ENCODE assay signal across 13 cellular contexts in the genomic region with DNA sequence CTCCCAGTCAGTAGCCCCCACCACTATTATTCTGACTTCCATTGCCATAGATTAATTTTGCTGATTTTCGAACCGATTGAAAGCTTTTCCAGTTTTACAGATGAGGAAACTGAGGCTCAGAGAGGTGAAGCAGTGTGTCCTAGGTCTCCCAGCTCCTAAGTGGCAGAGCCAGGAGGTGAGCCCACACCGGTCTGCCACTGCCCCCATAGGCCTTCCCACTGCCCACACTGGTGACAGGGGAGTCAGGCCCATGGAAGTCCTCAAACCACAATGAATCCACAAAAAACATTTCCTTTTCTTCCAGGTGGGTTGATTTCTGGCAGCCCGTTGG. TPM values are rescaled to one million over a fixed set of nuclear protein-coding genes. Genes with fewer than 3 reads are reported as not detected.
DNase-seq lines count a peak whose midpoint lies in the region; ATAC-seq, FAIRE-seq and TF ChIP-seq lines count a peak whose summit lies in the region.
"Had no signal": no experiment of that assay in that cellular context is flagged by ENCODE, and none has a peak within 500 bp of the region (broad histone marks: within the 10 kb centered on the region; RNA-seq: fewer than 3 reads in every experiment).

No MANE protein-coding gene starts in this region.

- H2AK5ac ChIP-seq in trophoblast cell (ENCODE audit: low read length), result peak overlapping the region; percentile 95

- H3K4ac ChIP-seq in trophoblast cell (ENCODE audit: low read depth, low read length), result peak overlapping the region; percentile 18

- no peak overlapping the region for H4K12ac ChIP-seq in trophoblast cell (ENCODE audit: low read depth, low read length)

- H3K4me1 Mint-ChIP-seq in natural killer cell treated with Interleukin-12 subunit alpha and Interleukin-12 subunit beta and Interleukin-15 and Interleukin-18, amount 100 ng/mL, for 72 hours (ENCODE audit: low read depth in 2 of 2), result peaks cover 0 to 9% of the 10 kb centered on the region in 2 donors

- POLR2A ChIA-PET in HepG2 (lab: Yijun Ruan, JAX), result interaction anchor here (1.5 to 8.6 kb wide), 3 partner anchors 45 to 189 kb away, joined by 7 to 31 read pairs (median 18); partner anchors contain the start of gene DUSP1

- H3K4me3 Mint-ChIP-seq in natural killer cell treated with Interleukin-12 subunit alpha and Interleukin-12 subunit beta and Interleukin-15 and Interleukin-18, amount 100 ng/mL, for 72 hours, result no peak overlapping the region
- H3K4me3 Mint-ChIP-seq: H9 had no signal

- no peak overlapping the region for H3K23ac ChIP-seq in trophoblast cell (ENCODE audit: low read length)

- WGBS in liver, result 46% methylated on average over 4 of the region's 4 CpGs
- 96% methylated on average over 3 of the region's 4 CpGs for WGBS in HepG2 (ENCODE audit: low lambda C conversion rate)
- no CpG with 5 or more reads among the region's 4 CpGs for WGBS in trophoblast cell (ENCODE audit: extremely low coverage, insufficient coverage, insufficient read length)

- TF ChIP-seq RAD21 in liver (IDR thresholded peaks at IDR 0.05) (no peak), HepG2 (CRISPR knock-in tag; IDR thresholded peaks at IDR 0.05) (no peak)

- TF ChIP-seq POLR2A in HepG2 (IDR thresholded peaks at IDR 0.05; ENCODE audit: insufficient read depth in 1 of 2, low read depth in 2 of 2, low read length in 2 of 2), result no peak

- FAIRE-seq in HepG2 (lab: Jason Lieb, UNC), result no peak

- H3K36me3 ChIP-seq in liver (ENCODE audit: control insufficient read depth in 4 of 4, insufficient read depth in 3 of 4, low read depth in 1 of 4, low read length in 3 of 4) (no peaks in the 10 kb centered on the region), HepG2 (replicated peaks in 1 of 2; ENCODE audit: control insufficient read depth in 1 of 2, insufficient read depth in 2 of 2, low read length in 2 of 2) (peaks cover 11 to 16% of the 10 kb centered on the region in 2 experiments; a peak in 4 of 5 replicates), fibroblast of lung (ENCODE audit: control insufficient read depth, insufficient read depth, low read length) (peaks cover 4% of the 10 kb centered on the region), trophoblast cell (ENCODE audit: control insufficient read depth in 1 of 2, insufficient read depth in 2 of 2, low read length in 2 of 2) (peaks cover 3 to 12% of the 10 kb centered on the region in 2 experiments)

- TF ChIP-seq EP300 in HepG2 (IDR thresholded peaks at IDR 0.05; ENCODE audit: low read depth in 2 of 2, low read length in 2 of 2) (no peak), HepG2 (CRISPR knock-in tag; IDR thresholded peaks at IDR 0.05; ENCODE audit: borderline replicate concordance) (no peak)

- intact Hi-C loops in HepG2 (cut with micrococcal nuclease; ENCODE audit: unreplicated experiment), result no loop called here

- H3K36me3 Mint-ChIP-seq in natural killer cell treated with Interleukin-12 subunit alpha and Interleukin-12 subunit beta and Interleukin-15 and Interleukin-18, amount 100 ng/mL, for 72 hours, result no peaks in the 10 kb centered on the region

- BruUV-seq in HepG2 (replicated peaks; lab: Mats Ljungman, UMichigan), result no TSS peak

- peak overlapping the region; percentile 59 for H4K8ac ChIP-seq in trophoblast cell (ENCODE audit: low read depth, low read length)

- H3K4me3 ChIP-seq in liver (ENCODE audit: low read depth in 1 of 3, low read length in 3 of 3) (no peak overlapping the region), HepG2 (replicated peaks in 1 of 3; ENCODE audit: insufficient read depth in 1 of 3, low read depth in 2 of 3, low read length in 3 of 3) (no peak overlapping the region), fibroblast of lung (replicated peaks in 1 of 4; ENCODE audit: control extremely low read depth in 1 of 4, insufficient read depth in 1 of 4, low read depth in 3 of 4, low read length in 4 of 4) (no peak overlapping the region), trophoblast cell (ENCODE audit: low read depth, low read length) (no peak overlapping the region)
- H3K4me3 ChIP-seq: spleen had no signal

- H3K27me3 ChIP-seq in liver (ENCODE audit: control insufficient read depth in 4 of 4, insufficient read depth in 4 of 4, low read length in 3 of 4) (no peaks in the 10 kb centered on the region), HepG2 (ENCODE audit: control insufficient read depth in 1 of 2, insufficient read depth in 2 of 2, low read length in 2 of 2) (no peaks in the 10 kb centered on the region), fibroblast of lung (ENCODE audit: control insufficient read depth, insufficient read depth, low read length) (no peaks in the 10 kb centered on the region), trophoblast cell (ENCODE audit: insufficient read depth, low read length) (no peaks in the 10 kb centered on the region)
- H3K27me3 ChIP-seq: spleen had no signal

- no peaks in the 10 kb centered on the region for H3K27me3 Mint-ChIP-seq in natural killer cell treated with Interleukin-12 subunit alpha and Interleukin-12 subunit beta and Interleukin-15 and Interleukin-18, amount 100 ng/mL, for 72 hours

- TF ChIP-seq CTCF in liver (IDR thresholded peaks at IDR 0.05; ENCODE audit: low read depth, low read length, missing input control), result no peak
- no peak for TF ChIP-seq CTCF in HepG2 (CRISPR knock-in tag; IDR thresholded peaks at IDR 0.05)
- no peak for TF ChIP-seq CTCF in fibroblast of lung (conservative IDR thresholded peaks at IDR 0.05 in 1 of 2, IDR thresholded peaks at IDR 0.05 in 1 of 2; ENCODE audit: low read depth in 1 of 2, low read length in 2 of 2)

- no peak for ATAC-seq in HepG2
- ATAC-seq in natural killer cell treated with Interleukin-12 subunit alpha and Interleukin-12 subunit beta and Interleukin-15 and Interleukin-18, amount 100 ng/mL, for 72 hours, result no peak

- peak overlapping the region; percentile 82 for H2BK120ac ChIP-seq in trophoblast cell (ENCODE audit: insufficient read depth, low read length, poor library complexity)

- peaks cover 40% of the 10 kb centered on the region for H3K79me1 ChIP-seq in trophoblast cell (ENCODE audit: low read length)

- H3K4me2 ChIP-seq in HepG2 (ENCODE audit: low read depth, low read length) (no peak overlapping the region), fibroblast of lung (ENCODE audit: extremely low read depth, insufficient read depth, low read length) (no peak overlapping the region), trophoblast cell (ENCODE audit: low read length) (no peak overlapping the region)

- H4K20me1 ChIP-seq in HepG2 (ENCODE audit: insufficient read depth, low read length) (no peaks in the 10 kb centered on the region), fibroblast of lung (ENCODE audit: control insufficient read depth, extremely low read depth, insufficient read depth, low read length) (no peaks in the 10 kb centered on the region)

- H3K79me2 ChIP-seq in HepG2 (ENCODE audit: insufficient read depth, low read length) (no peaks in the 10 kb centered on the region), fibroblast of lung (ENCODE audit: control insufficient read depth, insufficient read depth, low read length) (peaks cover 2% of the 10 kb centered on the region), trophoblast cell (ENCODE audit: control insufficient read depth, insufficient read depth, low read length, poor library complexity) (peaks cover 11% of the 10 kb centered on the region)

- H3K9ac ChIP-seq in liver (ENCODE audit: low read depth in 1 of 2, low read length in 2 of 2), result peak overlapping the region; percentile 32 to 48
- no peak overlapping the region for H3K9ac ChIP-seq in HepG2 (ENCODE audit: insufficient read depth, low read depth, low read length)
- H3K9ac ChIP-seq in fibroblast of lung (ENCODE audit: insufficient read depth, low read length), result peak overlapping the region; percentile 3
- no peak overlapping the region for H3K9ac ChIP-seq in trophoblast cell (ENCODE audit: low read length)

- H3K27ac ChIP-seq in liver (ENCODE audit: low read depth in 1 of 2, low read length in 2 of 2) (peak overlapping the region; percentile 87 to 96), HepG2 (ENCODE audit: extremely low read length, insufficient read depth, low read length) (no peak overlapping the region), fibroblast of lung (ENCODE audit: insufficient read depth, low read length) (peak overlapping the region; percentile 95), trophoblast cell (ENCODE audit: low read depth, low read length) (peak overlapping the region; percentile 96)

- peak overlapping the region; percentile 90 for H2BK12ac ChIP-seq in trophoblast cell (ENCODE audit: low read length)

- in situ Hi-C loops in HepG2 (cut with HindIII; ENCODE audit: extremely low pct_ligation_motif_present, low pct_unique_long_range_greater_than_20kb), result loop anchor here (5.0 kb wide), 2 partner anchors 132 to 177 kb away; partner anchors contain the start of gene DUSP1

- no peaks in the 10 kb centered on the region for H3K9me3 Mint-ChIP-seq in natural killer cell treated with Interleukin-12 subunit alpha and Interleukin-12 subunit beta and Interleukin-15 and Interleukin-18, amount 100 ng/mL, for 72 hours
- H3K9me3 Mint-ChIP-seq: H9 had no signal

- H2BK5ac ChIP-seq in trophoblast cell (ENCODE audit: low read depth, low read length, poor library complexity), result peak overlapping the region; percentile 95

- no peak overlapping the region for H3K27ac Mint-ChIP-seq in natural killer cell treated with Interleukin-12 subunit alpha and Interleukin-12 subunit beta and Interleukin-15 and Interleukin-18, amount 100 ng/mL, for 72 hours

- H3K4me1 ChIP-seq in liver (ENCODE audit: control insufficient read depth in 4 of 4, insufficient read depth in 4 of 4, low read length in 3 of 4), result peaks cover 26 to 61% (median 44%) of the 10 kb centered on the region in 4 donors
- peaks cover 44% of the 10 kb centered on the region for H3K4me1 ChIP-seq in HepG2 (ENCODE audit: insufficient read depth, low read length)
- peaks cover 45% of the 10 kb centered on the region for H3K4me1 ChIP-seq in fibroblast of lung (ENCODE audit: control insufficient read depth, extremely low read depth, insufficient read depth, low read length)
- peaks cover 40 to 51% of the 10 kb centered on the region in 2 experiments for H3K4me1 ChIP-seq in trophoblast cell (ENCODE audit: control insufficient read depth in 1 of 2, insufficient read depth in 2 of 2, low read length in 2 of 2)

- CTCF ChIA-PET in HepG2 (lab: Yijun Ruan, JAX; ENCODE audit: low intra/inter-chr PET ratio, low total read pairs), result interaction anchor here (2.8 kb wide), 1 partner anchor 192 kb away, joined by 27 read pairs; no protein-coding TSS in a partner anchor

- no peak overlapping the region for H2AFZ ChIP-seq in HepG2 (ENCODE audit: low read length)
- H2AFZ ChIP-seq in fibroblast of lung (ENCODE audit: low read length), result no peak overlapping the region
- H2AFZ ChIP-seq in trophoblast cell (ENCODE audit: insufficient read depth, low read length, poor library complexity), result peak overlapping the region; percentile 12

- no peaks in the 10 kb centered on the region for H3K9me3 ChIP-seq in liver (ENCODE audit: control insufficient read depth in 4 of 4, low read length in 3 of 4)
- H3K9me3 ChIP-seq in HepG2 (ENCODE audit: low read length), result no peaks in the 10 kb centered on the region
- H3K9me3 ChIP-seq in fibroblast of lung (ENCODE audit: control insufficient read depth, insufficient read depth, low read depth, low read length), result no peaks in the 10 kb centered on the region
- no peaks in the 10 kb centered on the region for H3K9me3 ChIP-seq in trophoblast cell (ENCODE audit: insufficient read depth, low read depth, low read length)
- H3K9me3 ChIP-seq: spleen had no signal

- H3K14ac ChIP-seq in trophoblast cell (ENCODE audit: low read length), result peak overlapping the region; percentile 70

- DNase-seq in HepG2 (ENCODE audit: low spot score) (no peak), fibroblast of lung (ENCODE audit: low read depth in 2 of 2) (no peak), trophoblast cell (no peak), SIG-M5 (lab: John Stamatoyannopoulos, UW) (no peak), GM19240 (ENCODE audit: insufficient read length, low spot score) (no peak), middle frontal gyrus (ENCODE audit: extremely low spot score, low spot score) (no peak)
- no peak for DNase-seq in natural killer cell treated with Interleukin-12 subunit alpha and Interleukin-12 subunit beta and Interleukin-15 and Interleukin-18, amount 100 ng/mL, for 72 hours (ENCODE audit: low spot score)
- DNase-seq: GDM1; NCI-H1105 treated with DMSO at 0.1 percent for 48 hours; spleen; stimulated activated naive CD4-positive, alpha-beta T cell treated with Interleukin-2 at 50 U/mL for 16 hours had no signal

- peak overlapping the region; percentile 97 for H4K91ac ChIP-seq in trophoblast cell (ENCODE audit: low read depth, low read length)

- peak overlapping the region; percentile 84 for H3K18ac ChIP-seq in trophoblast cell (ENCODE audit: low read length)

RNA-seq across cellular contexts. Expression of gene RPL26L1, which starts 54.9 kb away (rescaled TPM):
- total RNA-seq in liver, result 10 to 100 TPM; 11.6 to 14.6 TPM
- polyA plus RNA-seq in liver, result 10 to 100 TPM; 41.0 to 52.2 TPM
- total RNA-seq in HepG2 (2016; rRNA removed; fragmentation: Illumina TruSeq; extraction: Trizol), result 83.6 and 107 TPM in 2 replicates
- 33.3 and 37.4 TPM in 2 replicates for total RNA-seq in HepG2 (2016; cell fraction: cytosol; rRNA removed; fragmentation: Illumina TruSeq; extraction: Trizol; ENCODE audit: low read depth)
- total RNA-seq in HepG2 (2016; cell fraction: insoluble cytoplasmic fraction; rRNA removed; fragmentation: Illumina TruSeq; extraction: Trizol), result 76.9 and 117 TPM in 2 replicates
- total RNA-seq in HepG2 (2016; cell fraction: membrane; rRNA removed; fragmentation: Illumina TruSeq; extraction: Trizol), result 30.1 and 30.8 TPM in 2 replicates
- 29.9 and 31.6 TPM in 2 replicates for total RNA-seq in HepG2 (2016; cell fraction: nucleus; rRNA removed; fragmentation: Illumina TruSeq; extraction: Trizol)
- polyA plus RNA-seq in HepG2 (2011; rRNA removed), result 60.0 and 61.2 TPM in 2 replicates
- polyA plus RNA-seq in HepG2 (2011; cell fraction: cytosol; rRNA removed), result 63.1 and 67.2 TPM in 2 replicates
- polyA plus RNA-seq in HepG2 (2011; cell fraction: nucleus; rRNA removed), result 19.5 and 21.3 TPM in 2 replicates
- polyA plus RNA-seq in HepG2 (2012), result 45.5 and 54.3 TPM in 2 replicates
- 32.2 and 38.5 TPM in 2 replicates for polyA plus RNA-seq in HepG2 (2016; cell fraction: cytosol; fragmentation: Illumina TruSeq; extraction: Trizol; ENCODE audit: low read depth)
- 125 and 151 TPM in 2 replicates for polyA plus RNA-seq in HepG2 (2016; cell fraction: insoluble cytoplasmic fraction; fragmentation: Illumina TruSeq; extraction: Trizol; ENCODE audit: low read depth)
- 30.7 and 36.9 TPM in 2 replicates for polyA plus RNA-seq in HepG2 (2016; cell fraction: membrane; fragmentation: Illumina TruSeq; extraction: Trizol; ENCODE audit: low read depth)
- 58.3 and 63.6 TPM in 2 replicates for polyA plus RNA-seq in HepG2 (2016; cell fraction: nucleus; fragmentation: Illumina TruSeq; extraction: Trizol; ENCODE audit: insufficient read depth, low read depth)
- 31.1 and 88.5 TPM in 2 replicates for polyA minus RNA-seq in HepG2 (2011; rRNA and poly(A)+ RNA removed; ENCODE audit: low replicate concordance)
- 12.4 and 13.4 TPM in 2 replicates for polyA minus RNA-seq in HepG2 (2011; cell fraction: cytosol; rRNA and poly(A)+ RNA removed)
- polyA minus RNA-seq in HepG2 (2011; cell fraction: nucleus; rRNA and poly(A)+ RNA removed), result 6.7 and 7.5 TPM in 2 replicates
- total RNA-seq in fibroblast of lung, result 47.1 and 50.1 TPM in 2 replicates
- polyA plus RNA-seq in fibroblast of lung, result 98.1 and 144 TPM in 2 replicates
- polyA plus RNA-seq in fibroblast of lung (2012), result 90.2 and 135 TPM in 2 replicates
- 11.2 and 12.2 TPM in 2 replicates for polyA minus RNA-seq in fibroblast of lung (ENCODE audit: low replicate concordance)
- 61.9 and 63.3 TPM in 2 replicates for polyA plus RNA-seq in trophoblast cell (2013)
- total RNA-seq in natural killer cell treated with Interleukin-12 subunit alpha and Interleukin-12 subunit beta and Interleukin-15 and Interleukin-18, amount 100 ng/mL, for 72 hours, result 10 to 100 TPM; 41.5 to 47.3 TPM

Comparison
In these comparisons a context has a peak if more than half of its experiments do, and no peak if none do; other contexts are left out.
1. H3K9ac ChIP-seq: peak in liver (2 of 2) and fibroblast of lung (single experiment); none in HepG2 (single experiment) and trophoblast cell (single experiment).